In genomic region chr7:129448608-129449007, GRCh38 we compare ENCODE assay signal across 8 cellular contexts. TPM values are rescaled to one million over a fixed set of nuclear protein-coding genes. Genes with fewer than 3 reads are reported as not detected.
"Had no signal": no experiment of that assay in that cellular context is flagged by ENCODE, and none has a peak within 500 bp of the region (broad histone marks: within the 10 kb centered on the region; RNA-seq: fewer than 3 reads in every experiment).

No MANE protein-coding gene starts in this region.

RNA-seq across cellular contexts. Expression of gene SMKR1, which starts 53.7 kb away (rescaled TPM):
- total RNA-seq: stomach, subcutaneous adipose tissue, suprapubic skin, thoracic aorta, transverse colon, upper lobe of right lung, urinary bladder, vagina had no signal
